23 cellular contexts compared by ENCODE assay signal in genomic region chr5:90747693-90748092, GRCh38.
DNase-seq lines count a peak whose midpoint lies in the region; FAIRE-seq and TF ChIP-seq lines count a peak whose summit lies in the region.
"Had no signal": no experiment of that assay in that cellular context is flagged by ENCODE, and none has a peak within 500 bp of the region (broad histone marks: within the 10 kb centered on the region; RNA-seq: fewer than 3 reads in every experiment).

No MANE protein-coding gene starts in this region.

- no peaks in the 10 kb centered on the region for H3K9me3 ChIP-seq in neural progenitor cell (ENCODE audit: low read depth)
- H3K9me3 ChIP-seq in left ventricle myocardium inferior (replicated peaks), result no peaks in the 10 kb centered on the region
- H3K9me3 ChIP-seq: esophagus squamous epithelium, mucosa of descending colon, prostate gland, tibial nerve had no signal

- H3K4me2 ChIP-seq in neural progenitor cell, result no peak overlapping the region

- CTCF ChIA-PET in activated naive CD4-positive, alpha-beta T cell treated with anti-CD3 and anti-CD28 coated beads, Interleukin-2, amount 10 ng/mL, durations not matched to agents 7 days and 5 days (lab: Charles Lee), result no interaction called here

- H3K27me3 ChIP-seq in bronchial epithelial cell (ENCODE audit: control insufficient read depth, insufficient read depth, low read length), result no peaks in the 10 kb centered on the region
- no peaks in the 10 kb centered on the region for H3K27me3 ChIP-seq in neural progenitor cell
- H3K27me3 ChIP-seq in left ventricle myocardium inferior (ENCODE audit: low read depth), result peaks cover 5% of the 10 kb centered on the region
- H3K27me3 ChIP-seq: esophagus squamous epithelium, tibial nerve had no signal

- no peak overlapping the region for H3K9ac ChIP-seq in neural progenitor cell

- DNase-seq in ELR (ENCODE audit: low read depth) (peak; percentile 2), M059J (ENCODE audit: low read depth) (peak; percentile 16), bronchial epithelial cell (ENCODE audit: low read depth) (peak; percentile 32), neural progenitor cell (ENCODE audit: low spot score) (peak; percentile 63), left ventricle myocardium inferior (no peak), EL (no peak)
- DNase-seq in activated naive CD4-positive, alpha-beta T cell treated with anti-CD3 and anti-CD28 coated beads, Interleukin-2, amount 10 ng/mL, durations not matched to agents 7 days and 5 days, result no peak
- DNase-seq: activated CD4-positive, alpha-beta T cell treated with anti-CD3 and anti-CD28 coated beads for 36 hours; effector memory CD4-positive, alpha-beta T cell; esophagus squamous epithelium; HFFc6; mucosa of descending colon; MV-4-11; NCI-H187; NCI-H226; small intestine; stimulated activated CD4-positive, alpha-beta T cell treated with anti-CD3 and anti-CD28 coated beads, Interleukin-4, amount 100 ng/mL, for 1 hour had no signal

- peak overlapping the region; percentile 77 for H3K27ac ChIP-seq in neural progenitor cell
- no peak overlapping the region for H3K27ac ChIP-seq in left ventricle myocardium inferior (replicated peaks)
- H3K27ac ChIP-seq: esophagus squamous epithelium, HL-60, prostate gland, tibial nerve had no signal

- no peak overlapping the region for H2AFZ ChIP-seq in neural progenitor cell (replicated peaks)

- H3K79me2 ChIP-seq in neural progenitor cell (ENCODE audit: low read depth), result no peaks in the 10 kb centered on the region

- TF ChIP-seq CTCF in bronchial epithelial cell (IDR thresholded peaks at IDR 0.05; ENCODE audit: insufficient read depth, low read length, severe bottlenecking), result no peak
- TF ChIP-seq CTCF in neural progenitor cell (IDR thresholded peaks at IDR 0.05), result no peak
- TF ChIP-seq CTCF in left ventricle myocardium inferior (IDR thresholded peaks at IDR 0.05; ENCODE audit: borderline replicate concordance), result no peak

- peaks cover 6% of the 10 kb centered on the region for H3K9me3 Mint-ChIP-seq in neural progenitor cell
- H3K9me3 Mint-ChIP-seq in activated naive CD4-positive, alpha-beta T cell treated with anti-CD3 and anti-CD28 coated beads, Interleukin-2, amount 10 ng/mL, durations not matched to agents 7 days and 5 days, result no peaks in the 10 kb centered on the region
- H3K9me3 Mint-ChIP-seq: activated naive CD4-positive, alpha-beta T cell treated with anti-CD3 and anti-CD28 coated beads, Interleukin-2, amount 50 U/mL, for 72 hours; HFFc6; stimulated activated naive CD8-positive, alpha-beta T cell treated with anti-CD3 and anti-CD28 coated beads, Interleukin-15, Interleukin-2, amounts not matched to agents 100 ng/mL and 50 ng/mL, for 24 hours had no signal

- H3K36me3 Mint-ChIP-seq in neural progenitor cell, result peaks cover 45% of the 10 kb centered on the region
- H3K36me3 Mint-ChIP-seq in activated naive CD4-positive, alpha-beta T cell treated with anti-CD3 and anti-CD28 coated beads, Interleukin-2, amount 10 ng/mL, durations not matched to agents 7 days and 5 days, result no peaks in the 10 kb centered on the region
- H3K36me3 Mint-ChIP-seq: activated naive CD4-positive, alpha-beta T cell treated with anti-CD3 and anti-CD28 coated beads, Interleukin-2, amount 50 U/mL, for 72 hours had no signal

- H3K4me3 ChIP-seq in bronchial epithelial cell (ENCODE audit: low read depth, low read length) (no peak overlapping the region), neural progenitor cell (no peak overlapping the region), left ventricle myocardium inferior (no peak overlapping the region)
- H3K4me3 ChIP-seq: esophagus squamous epithelium, K562, mucosa of descending colon, prostate gland, tibial nerve had no signal

- H3K27ac Mint-ChIP-seq in neural progenitor cell, result no peak overlapping the region
- H3K27ac Mint-ChIP-seq in activated naive CD4-positive, alpha-beta T cell treated with anti-CD3 and anti-CD28 coated beads, Interleukin-2, amount 10 ng/mL, durations not matched to agents 7 days and 5 days, result no peak overlapping the region
- H3K27ac Mint-ChIP-seq: activated CD4-positive, alpha-beta T cell treated with anti-CD3 and anti-CD28 coated beads for 36 hours; activated naive CD4-positive, alpha-beta T cell treated with anti-CD3 and anti-CD28 coated beads, Interleukin-2, amount 50 U/mL, for 72 hours; HFFc6; stimulated activated naive CD8-positive, alpha-beta T cell treated with anti-CD3 and anti-CD28 coated beads, Interleukin-15, Interleukin-2, amounts not matched to agents 100 ng/mL and 50 ng/mL, for 24 hours had no signal

- no peaks in the 10 kb centered on the region for H3K27me3 Mint-ChIP-seq in neural progenitor cell (ENCODE audit: insufficient read depth, low read depth)
- H3K27me3 Mint-ChIP-seq in activated naive CD4-positive, alpha-beta T cell treated with anti-CD3 and anti-CD28 coated beads, Interleukin-2, amount 10 ng/mL, durations not matched to agents 7 days and 5 days, result no peaks in the 10 kb centered on the region

- no peaks in the 10 kb centered on the region for H3K36me3 ChIP-seq in bronchial epithelial cell (ENCODE audit: control insufficient read depth, insufficient read depth, low read length)
- H3K36me3 ChIP-seq in neural progenitor cell, result peaks cover 27% of the 10 kb centered on the region
- H3K36me3 ChIP-seq in left ventricle myocardium inferior, result no peaks in the 10 kb centered on the region
- H3K36me3 ChIP-seq: esophagus squamous epithelium, prostate gland, tibial nerve had no signal

- H3K4me1 Mint-ChIP-seq in neural progenitor cell, result peaks cover 9% of the 10 kb centered on the region
- H3K4me1 Mint-ChIP-seq in activated naive CD4-positive, alpha-beta T cell treated with anti-CD3 and anti-CD28 coated beads, Interleukin-2, amount 10 ng/mL, durations not matched to agents 7 days and 5 days, result no peaks in the 10 kb centered on the region
- H3K4me1 Mint-ChIP-seq: activated CD4-positive, alpha-beta T cell treated with anti-CD3 and anti-CD28 coated beads for 36 hours had no signal

- FAIRE-seq in bronchial epithelial cell (lab: Jason Lieb, UNC), result no peak
- FAIRE-seq: K562, small intestine had no signal

- peaks cover 6% of the 10 kb centered on the region for H3F3A ChIP-seq in neural progenitor cell (ENCODE audit: low read depth)

- no peaks in the 10 kb centered on the region for H4K20me1 ChIP-seq in neural progenitor cell (ENCODE audit: low read depth)

- intact Hi-C loops in left ventricle myocardium inferior (cut with micrococcal nuclease), result no loop called here

- no peak overlapping the region for H3K4me3 Mint-ChIP-seq in neural progenitor cell
- no peak overlapping the region for H3K4me3 Mint-ChIP-seq in activated naive CD4-positive, alpha-beta T cell treated with anti-CD3 and anti-CD28 coated beads, Interleukin-2, amount 10 ng/mL, durations not matched to agents 7 days and 5 days
- H3K4me3 Mint-ChIP-seq: activated CD4-positive, alpha-beta T cell treated with anti-CD3 and anti-CD28 coated beads for 36 hours; HFFc6; stimulated activated naive CD8-positive, alpha-beta T cell treated with anti-CD3 and anti-CD28 coated beads, Interleukin-15, Interleukin-2, amounts not matched to agents 100 ng/mL and 50 ng/mL, for 24 hours had no signal

- H3K4me1 ChIP-seq in neural progenitor cell, result peaks cover 15% of the 10 kb centered on the region
- H3K4me1 ChIP-seq in left ventricle myocardium inferior, result no peaks in the 10 kb centered on the region
- H3K4me1 ChIP-seq: esophagus squamous epithelium, prostate gland, tibial nerve had no signal

Comparison
In these comparisons a context has a peak if more than half of its experiments do, and no peak if none do; other contexts are left out.
1. DNase-seq: peak in ELR (single experiment), M059J (single experiment), bronchial epithelial cell (single experiment) and neural progenitor cell (single experiment); none in activated naive CD4-positive, alpha-beta T cell treated with anti-CD3 and anti-CD28 coated beads, Interleukin-2, amount 10 ng/mL, durations not matched to agents 7 days and 5 days (single experiment), left ventricle myocardium inferior (single experiment) and EL (single experiment).